Comparison of ENCODE assay signal across 8 cellular contexts in genomic region chr7:99375070-99375807, GRCh38.
A peak's percentile ranks its signal among the peaks of the same experiment; 100 is the strongest.
DNase-seq lines count a peak whose midpoint lies in the region; ATAC-seq and TF ChIP-seq lines count a peak whose summit lies in the region.

No MANE protein-coding gene starts in this region.

- H3K4me3 ChIP-seq in HEK293 (ENCODE audit: low read depth, low read length) (peak overlapping the region; percentile 66), choroid plexus epithelial cell (ENCODE audit: low read depth, low read length) (peak overlapping the region; percentile 72)

- no peaks in the 10 kb centered on the region for H3K9me3 ChIP-seq in HEK293 (ENCODE audit: control insufficient read depth, insufficient read depth, low read depth, low read length)

- peaks cover 0 to 5% of the 10 kb centered on the region in 2 experiments; a peak in 1 of 3 replicates for H3K36me3 ChIP-seq in HEK293 (ENCODE audit: control insufficient read depth in 2 of 2, insufficient read depth in 1 of 2, low read length in 2 of 2)

- CTCF ChIA-PET in HEK293 (lab: Yijun Ruan, JAX) = no interaction called here

- peak; percentile 46 to 53 for ATAC-seq in activated CD4-positive, CD25-positive, alpha-beta regulatory T cell treated with anti-CD3 and anti-CD28 coated beads, Interleukin-2, amount 50 U/mL, for 24 hours

- DNase-seq in DMS 273 (lab: John Stamatoyannopoulos, UW; ENCODE audit: unreplicated experiment) (peak; percentile 89), DMS 273 treated with DMSO at 0.1 percent for 48 hours (lab: John Stamatoyannopoulos, UW) (no peak), NCI-H1105 treated with DMSO at 0.1 percent for 48 hours (lab: John Stamatoyannopoulos, UW) (peak; percentile 43), choroid plexus epithelial cell (ENCODE audit: low read depth) (peak; percentile 61)
- DNase-seq in stimulated activated CD4-positive, alpha-beta T cell treated with anti-CD3 and anti-CD28 coated beads, Interleukin-1b, Interleukin-23, amount 100 ng/mL, for 1 hour (ENCODE audit: low read depth in 2 of 2) = peak; percentile 23 to 27

- no peaks in the 10 kb centered on the region; the same call in 1 of the 2 replicates for H3K4me1 ChIP-seq in HEK293 (ENCODE audit: control insufficient read depth, insufficient read depth, low read length)

- POLR2A ChIA-PET in HEK293 (lab: Yijun Ruan, JAX) = interaction anchor here (0.6 to 2.7 kb wide), 9 partner anchors 17 to 1061 kb away, joined by 3 to 21 read pairs (median 4); partner anchors contain the start of genes BUD31, CPSF4, PDAP1 and PTCD1

- no peak overlapping the region; the same call in 1 of the 2 replicates for H3K27ac ChIP-seq in HEK293 (ENCODE audit: extremely low read depth, low read depth, low read length)
- peak overlapping the region; percentile 65 for H3K27ac ChIP-seq in layer of hippocampus (ENCODE audit: low read depth, low read length)

- no peaks in the 10 kb centered on the region for H3K27me3 ChIP-seq in layer of hippocampus (ENCODE audit: control insufficient read depth, insufficient read depth, low read length)

- TF ChIP-seq CTCF in HEK293 (tag by site-specific recombination; IDR thresholded peaks at IDR 0.05) = no peak
- no peak for TF ChIP-seq CTCF in choroid plexus epithelial cell (conservative IDR thresholded peaks at IDR 0.05; ENCODE audit: low read depth, low read length)

TF ChIP-seq in HEK293, 187 proteins besides CTCF, POLR2A, EP300 and RAD21 (continues in another document):
- no peak for TF ChIP-seq ZNF560 (tag by site-specific recombination; IDR thresholded peaks at IDR 0.05; ENCODE audit: borderline replicate concordance)
- no peak for TF ChIP-seq ZNF132 (tag by site-specific recombination; IDR thresholded peaks at IDR 0.05; ENCODE audit: borderline replicate concordance)
- TF ChIP-seq ZNF10 (tag by site-specific recombination; IDR thresholded peaks at IDR 0.05) = no peak
- no peak for TF ChIP-seq MEIS1 (CRISPR knock-in tag; IDR thresholded peaks at IDR 0.05; ENCODE audit: borderline replicate concordance)
- no peak for TF ChIP-seq TCF7L2 (IDR thresholded peaks at IDR 0.05; ENCODE audit: borderline replicate concordance, low read depth, low read length)
- 0 out of 2 replicates have a peak, but pooled peaks have one; percentile 25 for TF ChIP-seq ZFP69B (tag by site-specific recombination; IDR thresholded peaks at IDR 0.05)
- no peak for TF ChIP-seq ZNF830 (tag by site-specific recombination; IDR thresholded peaks at IDR 0.05; ENCODE audit: low read depth)
- no peak for TF ChIP-seq REST (tag by site-specific recombination; IDR thresholded peaks at IDR 0.05)
- TF ChIP-seq ZNF843 (tag by site-specific recombination; IDR thresholded peaks at IDR 0.05) = no peak
- TF ChIP-seq HOXA7 (CRISPR knock-in tag; IDR thresholded peaks at IDR 0.05; ENCODE audit: borderline replicate concordance) = no peak
- TF ChIP-seq AEBP2 (tag by site-specific recombination; IDR thresholded peaks at IDR 0.05; ENCODE audit: borderline replicate concordance) = no peak
- TF ChIP-seq GFI1B (tag by site-specific recombination; IDR thresholded peaks at IDR 0.05) = no peak
- no peak for TF ChIP-seq ZNF473 (tag by site-specific recombination; IDR thresholded peaks at IDR 0.05)
- TF ChIP-seq ZNF223 (tag by site-specific recombination; IDR thresholded peaks at IDR 0.05) = no peak
- no peak for TF ChIP-seq ZNF112 (tag by site-specific recombination; IDR thresholded peaks at IDR 0.05)
- no peak for TF ChIP-seq ZNF426 (tag by site-specific recombination; IDR thresholded peaks at IDR 0.05)
- TF ChIP-seq ZNF544 (tag by site-specific recombination; IDR thresholded peaks at IDR 0.05) = no peak
- no peak for TF ChIP-seq ZNF639 (tag by site-specific recombination; IDR thresholded peaks at IDR 0.05)
- TF ChIP-seq BCL11B (tag by site-specific recombination; IDR thresholded peaks at IDR 0.05; ENCODE audit: low read depth) = no peak
- peak; percentile 63 for TF ChIP-seq ZBTB26 (tag by site-specific recombination; optimal IDR thresholded peaks at IDR 0.05)
- TF ChIP-seq ZNF585B (tag by site-specific recombination; IDR thresholded peaks at IDR 0.05) = no peak
- no peak for TF ChIP-seq ZNF621 (tag by site-specific recombination; IDR thresholded peaks at IDR 0.05)
- no peak for TF ChIP-seq ZNF416 (tag by site-specific recombination; IDR thresholded peaks at IDR 0.05)
- no peak for TF ChIP-seq ZNF555 (tag by site-specific recombination; conservative IDR thresholded peaks at IDR 0.05)
- TF ChIP-seq KLF7 (tag by site-specific recombination; IDR thresholded peaks at IDR 0.05; ENCODE audit: borderline replicate concordance) = 0 out of 2 replicates have a peak, but pooled peaks have one; percentile 35
- TF ChIP-seq ZNF501 (tag by site-specific recombination; IDR thresholded peaks at IDR 0.05) = no peak
- TF ChIP-seq ZNF221 (tag by site-specific recombination; IDR thresholded peaks at IDR 0.05; ENCODE audit: borderline replicate concordance) = no peak
- TF ChIP-seq ZNF202 (tag by site-specific recombination; IDR thresholded peaks at IDR 0.05; ENCODE audit: borderline replicate concordance) = no peak
